9 cellular contexts compared by ENCODE assay signal in the genomic region with DNA sequence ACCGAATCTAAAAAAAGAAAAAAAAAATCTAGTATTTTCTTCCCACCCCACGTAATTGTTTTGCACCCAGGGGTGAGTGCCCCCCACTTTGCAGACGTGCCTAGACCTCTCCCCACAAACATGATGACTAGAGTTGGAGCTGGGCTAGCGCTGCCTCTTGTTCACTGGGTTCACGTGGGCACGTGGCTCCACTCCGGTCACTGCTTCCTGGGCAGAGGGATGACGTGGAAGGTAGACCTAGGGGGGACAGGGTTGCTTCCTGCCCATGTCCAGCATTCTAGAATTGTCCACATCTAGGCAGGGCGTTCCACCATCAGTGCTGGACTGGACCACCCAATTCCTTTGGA. TPM values are rescaled to one million over a fixed set of nuclear protein-coding genes. Genes with fewer than 3 reads are reported as not detected.
DNase-seq lines count a peak whose midpoint lies in the region; ATAC-seq lines count a peak whose summit lies in the region.
"Had no signal": no experiment of that assay in that cellular context is flagged by ENCODE, and none has a peak within 500 bp of the region (broad histone marks: within the 10 kb centered on the region; RNA-seq: fewer than 3 reads in every experiment).

No MANE protein-coding gene starts in this region.

- peaks cover 10 to 23% (median 20%) of the 10 kb centered on the region in 11 experiments; a peak in 21 of 22 replicates for H3K36me3 ChIP-seq in BLaER1 treated with 17β-estradiol and CSF1 and Interleukin-3, amounts not matched to agents 10 nM and 100 nM
- H3K36me3 ChIP-seq in HAP-1 (replicated peaks) (peaks cover 3% of the 10 kb centered on the region), adipocyte (ENCODE audit: control insufficient read depth, insufficient read depth, low read length, severe bottlenecking) (no peaks in the 10 kb centered on the region), MG63 (peaks cover 16% of the 10 kb centered on the region)
- no peaks in the 10 kb centered on the region for H3K36me3 ChIP-seq in naive thymus-derived CD4-positive, alpha-beta T cell (ENCODE audit: control insufficient read depth in 2 of 3, insufficient read depth in 3 of 3, low read length in 3 of 3)

- H3K4me3 ChIP-seq in BLaER1 treated with 17β-estradiol and CSF1 and Interleukin-3, amounts not matched to agents 10 nM and 100 nM: peak overlapping the region in 9 of 10 experiments; percentile 19 to 75 (median 40); a peak in 9 of 20 replicates
- peak overlapping the region; percentile 27 for H3K4me3 ChIP-seq in HAP-1
- H3K4me3 ChIP-seq in adipocyte (ENCODE audit: low read length): no peak overlapping the region
- H3K4me3 ChIP-seq in naive thymus-derived CD4-positive, alpha-beta T cell (ENCODE audit: low read length): no peak overlapping the region
- no peak overlapping the region for H3K4me3 ChIP-seq in MG63
- H3K4me3 ChIP-seq: lung had no signal

- no peak for DNase-seq in HAP-1 (ENCODE audit: low spot score in 2 of 2)
- DNase-seq in adipocyte (ENCODE audit: low read depth): no peak
- DNase-seq in naive thymus-derived CD4-positive, alpha-beta T cell: no peak
- no peak for DNase-seq in MG63

- in situ Hi-C loops in HAP-1 (cut with MboI; ENCODE audit: low sequenced_read_pairs): no loop called here

- H3K9me3 Mint-ChIP-seq in naive thymus-derived CD4-positive, alpha-beta T cell: no peaks in the 10 kb centered on the region

- no peak for ATAC-seq in naive thymus-derived CD4-positive, alpha-beta T cell
- ATAC-seq in HG02884 (IDR thresholded peaks at IDR 0.05; ENCODE audit: unreplicated experiment): no peak
- ATAC-seq in GM18520 (IDR thresholded peaks at IDR 0.05; ENCODE audit: unreplicated experiment): no peak
- no peak for ATAC-seq in GM19463 (IDR thresholded peaks at IDR 0.05; ENCODE audit: unreplicated experiment)

- peak overlapping the region; percentile 31 to 86 (median 66) for H3K4me3 Mint-ChIP-seq in naive thymus-derived CD4-positive, alpha-beta T cell

- intact Hi-C loops in naive thymus-derived CD4-positive, alpha-beta T cell (cut with micrococcal nuclease): loop anchor here (1.0 to 5.0 kb wide), 10 partner anchors 12 to 1656 kb away; partner anchors contain the start of genes ABHD11 (in 2 of the 2), RFC2 (in 2 of the 2), EIF4H (in 1 of the 2) and HIP1 (in 1 of the 2)

- H3K27me3 ChIP-seq in BLaER1 treated with 17β-estradiol and CSF1 and Interleukin-3, amounts not matched to agents 10 nM and 100 nM: no peaks in the 10 kb centered on the region
- no peaks in the 10 kb centered on the region for H3K27me3 ChIP-seq in HAP-1 (ENCODE audit: low read depth)
- no peaks in the 10 kb centered on the region for H3K27me3 ChIP-seq in adipocyte (replicated peaks; ENCODE audit: control insufficient read depth, insufficient read depth, low read length)
- no peaks in the 10 kb centered on the region for H3K27me3 ChIP-seq in naive thymus-derived CD4-positive, alpha-beta T cell (ENCODE audit: control insufficient read depth in 2 of 2, insufficient read depth in 2 of 2, low read length in 2 of 2)
- H3K27me3 ChIP-seq in MG63: no peaks in the 10 kb centered on the region

- H3K27ac Mint-ChIP-seq in naive thymus-derived CD4-positive, alpha-beta T cell: peak overlapping the region in 4 of 9 donors; percentile 11 to 81 (median 32)

- no peaks in the 10 kb centered on the region for H3K27me3 Mint-ChIP-seq in naive thymus-derived CD4-positive, alpha-beta T cell

- peaks cover 0 to 18% (median 9%) of the 10 kb centered on the region in 7 donors for H3K4me1 Mint-ChIP-seq in naive thymus-derived CD4-positive, alpha-beta T cell

- peaks cover 27 to 59% (median 50%) of the 10 kb centered on the region in 10 experiments for H3K4me1 ChIP-seq in BLaER1 treated with 17β-estradiol and CSF1 and Interleukin-3, amounts not matched to agents 10 nM and 100 nM
- peaks cover 9% of the 10 kb centered on the region for H3K4me1 ChIP-seq in HAP-1
- peaks cover 30% of the 10 kb centered on the region for H3K4me1 ChIP-seq in adipocyte (ENCODE audit: control insufficient read depth, insufficient read depth, low read length)
- peaks cover 7 to 11% of the 10 kb centered on the region in 2 donors for H3K4me1 ChIP-seq in naive thymus-derived CD4-positive, alpha-beta T cell (ENCODE audit: control insufficient read depth in 2 of 2, insufficient read depth in 2 of 2, low read length in 2 of 2)

- H3K27ac ChIP-seq in BLaER1 treated with 17β-estradiol and CSF1 and Interleukin-3, amounts not matched to agents 10 nM and 100 nM: peak overlapping the region in 10 of 11 experiments; percentile 38 to 81 (median 70); a peak in 18 of 22 replicates
- H3K27ac ChIP-seq in naive thymus-derived CD4-positive, alpha-beta T cell (ENCODE audit: low read depth, low read length): no peak overlapping the region

- peak overlapping the region; percentile 35 to 90 (median 73); a peak in 18 of 22 replicates for H3K9ac ChIP-seq in BLaER1 treated with 17β-estradiol and CSF1 and Interleukin-3, amounts not matched to agents 10 nM and 100 nM
- H3K9ac ChIP-seq in adipocyte (ENCODE audit: low read length): peak overlapping the region; percentile 72

- CTCF ChIA-PET in naive thymus-derived CD4-positive, alpha-beta T cell (lab: Charles Lee): interaction anchor here (0.6 to 1.1 kb wide), 2 partner anchors 318 to 628 kb away, joined by 3 read pairs; no protein-coding TSS in a partner anchor

- peaks cover 0 to 9% (median 0%) of the 10 kb centered on the region in 5 donors for H3K36me3 Mint-ChIP-seq in naive thymus-derived CD4-positive, alpha-beta T cell

- H4K20me1 ChIP-seq in BLaER1 treated with 17β-estradiol and CSF1 and Interleukin-3, amounts not matched to agents 10 nM and 100 nM: peaks cover 0 to 12% (median 5%) of the 10 kb centered on the region in 11 experiments; a peak in 4 of 22 replicates

- H3K9me3 ChIP-seq in BLaER1 treated with 17β-estradiol and CSF1 and Interleukin-3, amounts not matched to agents 10 nM and 100 nM (replicated peaks in 1 of 11): no peaks in the 10 kb centered on the region
- no peaks in the 10 kb centered on the region for H3K9me3 ChIP-seq in HAP-1
- no peaks in the 10 kb centered on the region for H3K9me3 ChIP-seq in adipocyte (ENCODE audit: control insufficient read depth, low read length)
- H3K9me3 ChIP-seq in naive thymus-derived CD4-positive, alpha-beta T cell (ENCODE audit: control insufficient read depth in 2 of 3, low read length in 3 of 3): no peaks in the 10 kb centered on the region
- H3K9me3 ChIP-seq in MG63: no peaks in the 10 kb centered on the region

- POLR2A ChIA-PET in naive thymus-derived CD4-positive, alpha-beta T cell (lab: Charles Lee): interaction anchor here (1.7 kb wide), 1 partner anchor 92 kb away, joined by 11 read pairs; the partner anchor contains the start of gene EIF4H

- H3K4me2 ChIP-seq in BLaER1 treated with 17β-estradiol and CSF1 and Interleukin-3, amounts not matched to agents 10 nM and 100 nM: peak overlapping the region; percentile 75 to 91 (median 82)

RNA-seq across cellular contexts. Expression of gene LIMK1, which starts 0.9 kb away (rescaled TPM):
- total RNA-seq in naive thymus-derived CD4-positive, alpha-beta T cell: 10 to 100 TPM; 11.0 to 19.7 (median 14.1) TPM
- 1 to 10 TPM; 2.2 to 2.9 TPM for polyA plus RNA-seq in naive thymus-derived CD4-positive, alpha-beta T cell
- 13.2 and 26.9 TPM in 2 replicates for total RNA-seq in MG63 (2014; rRNA removed; shearing (Covaris generic); ENCODE audit: low replicate concordance)

RNA-seq across cellular contexts. Expression of gene ELN, which starts 54.8 kb away (rescaled TPM):
- total RNA-seq in naive thymus-derived CD4-positive, alpha-beta T cell: under 1 TPM in 3 of 5 experiments, not detected in 2; 0.11 to 0.67 (median 0.66) TPM
- not detected for polyA plus RNA-seq in naive thymus-derived CD4-positive, alpha-beta T cell
- total RNA-seq in MG63 (2014; rRNA removed; shearing (Covaris generic); ENCODE audit: low replicate concordance): not detected in 2 replicates

Comparison
In these comparisons a context has a peak if more than half of its experiments do, and no peak if none do; other contexts are left out.
1. H3K4me3 ChIP-seq: peak in BLaER1 treated with 17β-estradiol and CSF1 and Interleukin-3, amounts not matched to agents 10 nM and 100 nM (9 of 10) and HAP-1 (single experiment); none in adipocyte (single experiment), naive thymus-derived CD4-positive, alpha-beta T cell (single experiment) and MG63 (single experiment).